Comparison of ENCODE assay signal across 7 cellular contexts in the genomic region with DNA sequence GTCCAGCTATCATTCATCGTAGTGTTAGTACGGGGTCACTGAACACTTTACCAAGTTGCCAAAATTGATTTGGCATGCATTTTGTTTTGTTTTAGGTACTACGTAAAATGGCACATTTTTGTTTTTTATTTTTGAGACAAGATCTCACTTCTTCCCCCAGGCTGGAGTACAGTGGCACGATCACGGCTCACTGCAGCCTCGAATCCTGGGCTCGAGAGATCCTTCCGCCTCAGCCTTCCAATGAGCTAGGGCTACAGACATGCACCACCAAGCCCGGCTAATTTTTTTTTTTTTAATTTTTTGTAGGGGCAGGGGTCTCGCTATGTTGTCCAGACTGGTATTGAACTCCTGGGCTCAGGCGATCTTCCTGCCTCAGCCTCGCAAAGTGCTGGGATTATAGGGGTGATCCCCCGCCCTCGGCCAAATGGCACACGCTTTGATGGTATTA.
DNase-seq lines count a peak whose midpoint lies in the region; FAIRE-seq and TF ChIP-seq lines count a peak whose summit lies in the region.

No MANE protein-coding gene starts in this region.

- no peak overlapping the region for H2AFZ ChIP-seq in OCI-LY1 (ENCODE audit: low read length)

- peak; percentile 29 for FAIRE-seq in GM18507 (lab: Jason Lieb, UNC)

- H3K9ac ChIP-seq in OCI-LY1 (ENCODE audit: low read length) (peak overlapping the region; percentile 87), muscle layer of colon (ENCODE audit: low read length) (peak overlapping the region; percentile 55)

- H3K36me3 ChIP-seq in OCI-LY1 (ENCODE audit: insufficient read depth, low read length) = peaks cover 34% of the 10 kb centered on the region
- peaks cover 10% of the 10 kb centered on the region for H3K36me3 ChIP-seq in muscle layer of colon (ENCODE audit: insufficient read depth, low read length)

- H3F3A ChIP-seq in OCI-LY1 (ENCODE audit: insufficient read depth, low read length) = no peaks in the 10 kb centered on the region

- DNase-seq in GM18507 (ENCODE audit: extremely low spot score, insufficient read length, low read depth) (no peak), coronary artery (ENCODE audit: low spot score) (no peak), HK-2 (ENCODE audit: unreplicated experiment) (no peak), T-helper 9 cell (no peak), GM19238 (ENCODE audit: insufficient read length, low spot score) (no peak)

- H3K4me2 ChIP-seq in OCI-LY1 (ENCODE audit: low read length) = peak overlapping the region; percentile 74

- H3K9me3 ChIP-seq in OCI-LY1 (ENCODE audit: low read length) = no peaks in the 10 kb centered on the region
- H3K9me3 ChIP-seq in muscle layer of colon (ENCODE audit: low read length) = no peaks in the 10 kb centered on the region

- peak overlapping the region; percentile 76 for H3K4me3 ChIP-seq in OCI-LY1 (ENCODE audit: low read depth, low read length, poor library complexity, severe bottlenecking)
- peak overlapping the region; percentile 83 for H3K4me3 ChIP-seq in coronary artery
- peak overlapping the region; percentile 79 to 81 for H3K4me3 ChIP-seq in muscle layer of colon (ENCODE audit: low read depth in 1 of 2, low read length in 2 of 2)

- H3K79me2 ChIP-seq in OCI-LY1 (ENCODE audit: insufficient read depth, low read length) = 0 out of 2 replicates have a peak, but pooled peaks cover 6% of the 10 kb centered on the region

- peaks cover 28% of the 10 kb centered on the region for H3K4me1 ChIP-seq in OCI-LY1 (ENCODE audit: insufficient read depth, low read length, severe bottlenecking)
- H3K4me1 ChIP-seq in muscle layer of colon (ENCODE audit: insufficient read depth, low read length) = peaks cover 13% of the 10 kb centered on the region

- H3K27ac ChIP-seq in OCI-LY1 (ENCODE audit: low read depth, low read length, poor library complexity, severe bottlenecking) (peak overlapping the region; percentile 56), coronary artery (peak overlapping the region; percentile 74 to 84), muscle layer of colon (ENCODE audit: low read depth, low read length) (peak overlapping the region; percentile 87)

- TF ChIP-seq CTCF in OCI-LY1 (IDR thresholded peaks at IDR 0.05; ENCODE audit: low read length) = no peak
- TF ChIP-seq CTCF in coronary artery (IDR thresholded peaks at IDR 0.05) = no peak

- no peaks in the 10 kb centered on the region for H3K9me2 ChIP-seq in OCI-LY1 (ENCODE audit: low read depth, low read length)

- no peaks in the 10 kb centered on the region for H4K20me1 ChIP-seq in OCI-LY1 (ENCODE audit: insufficient read depth, low read length)

- H3K27me3 ChIP-seq in OCI-LY1 (ENCODE audit: insufficient read depth, low read length) (no peaks in the 10 kb centered on the region), muscle layer of colon (ENCODE audit: control insufficient read depth in 1 of 2, insufficient read depth in 2 of 2, low read length in 2 of 2) (no peaks in the 10 kb centered on the region)
